ENCODE assay signal across 8 cellular contexts in the genomic region with DNA sequence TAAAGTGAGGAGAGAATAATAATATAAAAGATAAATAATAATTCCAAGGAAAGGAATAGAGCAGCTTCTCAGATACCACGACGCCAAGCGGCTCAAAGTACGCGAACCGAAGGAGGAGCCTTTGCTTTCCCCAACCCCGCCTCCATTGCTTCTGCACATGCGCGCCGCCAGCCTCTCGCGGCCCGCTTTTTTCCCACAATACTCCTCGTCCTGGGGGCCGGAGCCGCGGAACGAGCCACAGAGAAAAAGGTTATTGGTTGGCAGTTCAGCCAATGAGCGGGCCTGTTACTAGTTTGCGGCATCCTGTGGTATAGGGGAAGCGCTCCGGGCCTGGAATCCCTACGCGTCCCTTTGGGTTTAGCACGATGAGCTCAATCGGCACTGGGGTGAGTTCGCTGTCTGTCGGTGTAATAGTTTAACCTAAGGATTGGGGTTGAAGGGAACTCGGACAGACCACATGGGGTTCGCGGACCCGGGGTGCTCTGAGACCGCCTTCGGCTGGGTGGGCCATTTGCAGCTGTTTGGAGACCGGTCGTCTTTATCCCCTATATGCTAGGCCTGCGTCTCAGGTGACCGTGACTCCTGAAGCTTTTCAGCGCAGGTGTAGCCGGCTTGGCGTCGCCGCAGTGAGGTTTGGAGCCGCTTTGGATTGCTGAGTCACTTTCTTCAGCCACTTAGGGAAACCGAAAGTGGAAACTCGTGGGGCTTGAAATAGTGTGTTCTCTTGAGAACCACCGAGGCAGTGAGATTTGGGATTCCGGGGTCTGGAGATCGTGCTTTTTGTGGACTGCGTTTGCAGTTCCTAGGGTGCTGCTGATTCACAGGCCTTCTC. TPM values are rescaled to one million over a fixed set of nuclear protein-coding genes. Genes with fewer than 3 reads are reported as not detected.
A peak's percentile ranks its signal among the peaks of the same experiment; 100 is the strongest.
DNase-seq lines count a peak whose midpoint lies in the region; ATAC-seq and TF ChIP-seq lines count a peak whose summit lies in the region.

Gene PSMA3, plus strand, starts transcription at position 288 of the 832 bp plus-strand sequence. Its CDS starts 78 bp downstream, at position 366.

- H3K36me3 Mint-ChIP-seq in activated T-helper 1 cell treated with anti-CD3 and anti-CD28 coated beads, Interleukin-12 subunit alpha, Interleukin-12 subunit beta, Interleukin-2, Interleukin-4 antibody, amounts not matched to agents 30 ng/mL and 10 ng/mL and 1 ng/mL, durations not matched to agents 14 hours and 24 hours and 36 hours (ENCODE audit: low read depth) = peaks cover 17% of the 10 kb centered on the region

- H3K27ac Mint-ChIP-seq in activated T-helper 1 cell treated with anti-CD3 and anti-CD28 coated beads, Interleukin-12 subunit alpha, Interleukin-12 subunit beta, Interleukin-2, Interleukin-4 antibody, amounts not matched to agents 30 ng/mL and 10 ng/mL and 1 ng/mL, durations not matched to agents 14 hours and 24 hours and 36 hours = peak within 1 kb of the TSS; percentile 94

- in situ Hi-C loops in GM23248 (cut with MboI) = no loop called here

- peak within 1 kb of the TSS; percentile 93 for H3K27ac ChIP-seq in DND-41 (ENCODE audit: low read length)
- H3K27ac ChIP-seq in GM23248 = peak within 1 kb of the TSS; percentile 96
- peak within 1 kb of the TSS; percentile 93 to 98 (median 96) for H3K27ac ChIP-seq in esophagus squamous epithelium

- peaks cover 43% of the 10 kb centered on the region for H3K4me1 Mint-ChIP-seq in activated T-helper 1 cell treated with anti-CD3 and anti-CD28 coated beads, Interleukin-12 subunit alpha, Interleukin-12 subunit beta, Interleukin-2, Interleukin-4 antibody, amounts not matched to agents 30 ng/mL and 10 ng/mL and 1 ng/mL, durations not matched to agents 14 hours and 24 hours and 36 hours (ENCODE audit: low read depth)

- peak within 1 kb of the TSS; percentile 95 for H3K4me3 Mint-ChIP-seq in activated T-helper 1 cell treated with anti-CD3 and anti-CD28 coated beads, Interleukin-12 subunit alpha, Interleukin-12 subunit beta, Interleukin-2, Interleukin-4 antibody, amounts not matched to agents 30 ng/mL and 10 ng/mL and 1 ng/mL, durations not matched to agents 14 hours and 24 hours and 36 hours

- H3K27me3 Mint-ChIP-seq in activated T-helper 1 cell treated with anti-CD3 and anti-CD28 coated beads, Interleukin-12 subunit alpha, Interleukin-12 subunit beta, Interleukin-2, Interleukin-4 antibody, amounts not matched to agents 30 ng/mL and 10 ng/mL and 1 ng/mL, durations not matched to agents 14 hours and 24 hours and 36 hours (ENCODE audit: insufficient read depth) = no peaks in the 10 kb centered on the region

- TF ChIP-seq CTCF in DND-41 (IDR thresholded peaks at IDR 0.05; ENCODE audit: borderline replicate concordance, extremely low read depth, low read length, poor library complexity, severe bottlenecking) = no peak
- peak in 1 of 6 experiments; percentile 16 for TF ChIP-seq CTCF in esophagus squamous epithelium (IDR thresholded peaks at IDR 0.05)

- H3K79me2 ChIP-seq in DND-41 (ENCODE audit: insufficient read depth, low read length) (peaks cover 55% of the 10 kb centered on the region), GM23248 (ENCODE audit: insufficient read depth) (peaks cover 49% of the 10 kb centered on the region)

- TF ChIP-seq POLR2A in esophagus squamous epithelium (IDR thresholded peaks at IDR 0.05) = peak in 3 of 4 donors; percentile 65 to 88 (median 71)

- peak within 1 kb of the TSS; percentile 85 for H2AFZ ChIP-seq in DND-41 (ENCODE audit: low read depth, low read length)
- peak within 1 kb of the TSS; percentile 97 for H2AFZ ChIP-seq in GM23248

- H3K27me3 ChIP-seq in DND-41 (ENCODE audit: insufficient read depth, low read length, poor library complexity) (no peaks in the 10 kb centered on the region), GM23248 (replicated peaks; ENCODE audit: insufficient read depth) (no peaks in the 10 kb centered on the region), esophagus squamous epithelium (no peaks in the 10 kb centered on the region)

- H3K9me3 ChIP-seq in DND-41 (ENCODE audit: insufficient read depth, low read length, severe bottlenecking) (no peaks in the 10 kb centered on the region), GM23248 (ENCODE audit: low read depth) (no peaks in the 10 kb centered on the region), esophagus squamous epithelium (no peaks in the 10 kb centered on the region)

- 1% methylated on average over 50 of the region's 50 CpGs for WGBS in GM23248 (ENCODE audit: low coverage in 1 of 2, low lambda C conversion rate in 2 of 2, missing lambda C conversion rate in 2 of 2), 2 experiments
- 0 to 1% methylated on average over 28 to 41 of the region's 50 CpGs for WGBS in esophagus squamous epithelium, 2 donors

- ATAC-seq in DND-41 (ENCODE audit: insufficient read depth, low read depth) = peak; percentile 90

- peaks cover 40% of the 10 kb centered on the region for H3F3A ChIP-seq in GM23248 (ENCODE audit: insufficient read depth)

- peak within 1 kb of the TSS; percentile 89 for H3K4me2 ChIP-seq in DND-41 (ENCODE audit: insufficient read depth, low read length)
- H3K4me2 ChIP-seq in GM23248 (ENCODE audit: unreplicated experiment) = peak within 1 kb of the TSS; percentile 96

- H4K20me1 ChIP-seq in DND-41 (ENCODE audit: insufficient read depth, low read length) (peaks cover 34% of the 10 kb centered on the region), GM23248 (ENCODE audit: insufficient read depth) (no peaks in the 10 kb centered on the region)

- peak within 1 kb of the TSS; percentile 80 for H3K9ac ChIP-seq in DND-41 (ENCODE audit: low read depth, low read length)
- H3K9ac ChIP-seq in GM23248 = peak within 1 kb of the TSS; percentile 97

- H3K9me3 Mint-ChIP-seq in activated T-helper 1 cell treated with anti-CD3 and anti-CD28 coated beads, Interleukin-12 subunit alpha, Interleukin-12 subunit beta, Interleukin-2, Interleukin-4 antibody, amounts not matched to agents 30 ng/mL and 10 ng/mL and 1 ng/mL, durations not matched to agents 14 hours and 24 hours and 36 hours = no peaks in the 10 kb centered on the region

- H3K36me3 ChIP-seq in DND-41 (ENCODE audit: insufficient read depth, low read length) = peaks cover 29% of the 10 kb centered on the region
- H3K36me3 ChIP-seq in GM23248 (ENCODE audit: low read depth) = no peaks in the 10 kb centered on the region
- peaks cover 0 to 24% (median 3%) of the 10 kb centered on the region in 3 donors for H3K36me3 ChIP-seq in esophagus squamous epithelium

- H3K4me3 ChIP-seq in DND-41 (ENCODE audit: low read depth in 1 of 2, low read length in 2 of 2) = peak within 1 kb of the TSS; percentile 71 to 84
- H3K4me3 ChIP-seq in GM23248 = peak within 1 kb of the TSS; percentile 95
- peak within 1 kb of the TSS; percentile 69 to 93 (median 85) for H3K4me3 ChIP-seq in esophagus squamous epithelium

- DNase-seq in DND-41 (peak; percentile 98), GM23248 (peak; percentile 99), Kasumi-1 (lab: John Stamatoyannopoulos, UW) (peak; percentile 96 to 99), RPMI7951 (ENCODE audit: low read depth) (peak; percentile 95), esophagus squamous epithelium (lab: John Stamatoyannopoulos, UW) (peak; percentile 93), myocyte (ENCODE audit: low read depth) (peak; percentile 98)
- DNase-seq in activated T-helper 1 cell treated with anti-CD3 and anti-CD28 coated beads, Interleukin-12 subunit alpha, Interleukin-12 subunit beta, Interleukin-2, Interleukin-4 antibody, amounts not matched to agents 30 ng/mL and 10 ng/mL and 1 ng/mL, durations not matched to agents 14 hours and 24 hours and 36 hours (ENCODE audit: low spot score) = peak; percentile 97
- DNase-seq in stimulated activated CD8-positive, alpha-beta memory T cell treated with anti-CD3 and anti-CD28 coated beads, Interleukin-7, amount 100 ng/mL, for 48 hours (ENCODE audit: extremely low read depth in 1 of 2, low read depth in 1 of 2) = peak; percentile 93 to 96

- peaks cover 43% of the 10 kb centered on the region for H3K4me1 ChIP-seq in DND-41 (ENCODE audit: insufficient read depth, low read length)
- H3K4me1 ChIP-seq in GM23248 (ENCODE audit: insufficient read depth) = peaks cover 21% of the 10 kb centered on the region
- peaks cover 5 to 45% (median 20%) of the 10 kb centered on the region in 3 donors for H3K4me1 ChIP-seq in esophagus squamous epithelium

- H3K9me2 ChIP-seq in GM23248 (ENCODE audit: insufficient read depth) = no peaks in the 10 kb centered on the region

- intact Hi-C loops in activated T-helper 1 cell treated with anti-CD3 and anti-CD28 coated beads, Interleukin-12 subunit alpha, Interleukin-12 subunit beta, Interleukin-2, Interleukin-4 antibody, amounts not matched to agents 30 ng/mL and 10 ng/mL and 1 ng/mL, durations not matched to agents 14 hours and 24 hours and 36 hours (cut with micrococcal nuclease) = loop anchor here (1.0 to 5.0 kb wide), 10 partner anchors 36 to 1240 kb away; partner anchors contain the start of genes ACTR10, AP5M1, ARID4A and DAAM1
- intact Hi-C loops in esophagus squamous epithelium (cut with DNase I) = no loop called here

RNA-seq across cellular contexts. Expression of gene PSMA3, which starts in this region (rescaled TPM):
- total RNA-seq in GM23248 (2014; rRNA removed; shearing (Covaris generic)) = 46.2 and 54.0 TPM in 2 replicates
- 182 and 183 TPM in 2 replicates for polyA plus RNA-seq in GM23248 (2016; fragmentation: Nextera tagmentation; extraction: Ambion mirVana)
- 215 and 218 TPM in 2 replicates for total RNA-seq in RPMI7951 (2014; rRNA removed; shearing (Covaris generic))
- total RNA-seq in activated T-helper 1 cell treated with anti-CD3 and anti-CD28 coated beads, Interleukin-12 subunit alpha, Interleukin-12 subunit beta, Interleukin-2, Interleukin-4 antibody, amounts not matched to agents 30 ng/mL and 10 ng/mL and 1 ng/mL, durations not matched to agents 14 hours and 24 hours and 36 hours = 453 and 500 TPM in 2 replicates
- total RNA-seq in esophagus squamous epithelium = 100 to 1,000 TPM in 3 of 4 donors, 10 to 100 TPM in 1; 73.6 to 157 (median 119) TPM
- total RNA-seq in myocyte = 83.0 and 88.5 TPM in 2 replicates
- polyA plus RNA-seq in myocyte (2012) = 80.7 TPM

Comparison
In these comparisons a context has a peak if more than half of its experiments do, and no peak if none do; other contexts are left out.
1. Peak in every context shown above with its lines: DNase-seq, ATAC-seq, H3K4me3 ChIP-seq and H3K27ac ChIP-seq.